In genomic region chr17:2595200-2595599, GRCh38 we compare ENCODE assay signal across 8 cellular contexts. TPM values are rescaled to one million over a fixed set of nuclear protein-coding genes. Genes with fewer than 3 reads are reported as not detected.
A peak's percentile ranks its signal among the peaks of the same experiment; 100 is the strongest.
DNase-seq lines count a peak whose midpoint lies in the region; ATAC-seq and TF ChIP-seq lines count a peak whose summit lies in the region.

No MANE protein-coding gene starts in this region.

- no peak for ATAC-seq in activated naive CD8-positive, alpha-beta T cell treated with anti-CD3 and anti-CD28 coated beads, Interleukin-2, amount 50 U/mL, for 24 hours
- ATAC-seq in right lobe of liver = no peak
- no peak for ATAC-seq in GM18517 (IDR thresholded peaks at IDR 0.05; ENCODE audit: unreplicated experiment)

- TF ChIP-seq CTCF in right lobe of liver (IDR thresholded peaks at IDR 0.05) (no peak), tibial nerve (IDR thresholded peaks at IDR 0.05) (no peak)

- TF ChIP-seq POLR2A in right lobe of liver (IDR thresholded peaks at IDR 0.05) (no peak), tibial nerve (IDR thresholded peaks at IDR 0.05) (no peak)

- peaks cover 44% of the 10 kb centered on the region for H3K4me1 Mint-ChIP-seq in activated T-cell treated with anti-CD3 and anti-CD28 coated beads, Interleukin-2, amount 50 U/mL, for 24 hours (ENCODE audit: low read depth)
- H3K4me1 Mint-ChIP-seq in activated naive CD8-positive, alpha-beta T cell treated with anti-CD3 and anti-CD28 coated beads, Interleukin-2, amount 50 U/mL, for 24 hours = peaks cover 53% of the 10 kb centered on the region

- H3K4me3 ChIP-seq in right lobe of liver (peak overlapping the region; percentile 93 to 97 (median 95)), tibial nerve (peak overlapping the region; percentile 87 to 100 (median 97))

- H3K27me3 ChIP-seq in right lobe of liver (no peaks in the 10 kb centered on the region), tibial nerve (no peaks in the 10 kb centered on the region)

- 8% methylated on average over 4 of the region's 4 CpGs for WGBS in right lobe of liver (ENCODE audit: insufficient coverage, low coverage, low lambda C conversion rate, missing lambda C conversion rate)
- 5 to 6% methylated on average over 4 of the region's 4 CpGs for WGBS in tibial nerve, 2 donors

- H3K9me3 ChIP-seq in right lobe of liver (no peaks in the 10 kb centered on the region), tibial nerve (no peaks in the 10 kb centered on the region)

- peak overlapping the region; percentile 93 for H3K27ac Mint-ChIP-seq in activated T-cell treated with anti-CD3 and anti-CD28 coated beads, Interleukin-2, amount 50 U/mL, for 24 hours
- H3K27ac Mint-ChIP-seq in activated naive CD8-positive, alpha-beta T cell treated with anti-CD3 and anti-CD28 coated beads, Interleukin-2, amount 50 U/mL, for 24 hours = peak overlapping the region; percentile 87

- H3K4me3 Mint-ChIP-seq in activated T-cell treated with anti-CD3 and anti-CD28 coated beads, Interleukin-2, amount 50 U/mL, for 24 hours = peak overlapping the region; percentile 86
- H3K4me3 Mint-ChIP-seq in activated naive CD8-positive, alpha-beta T cell treated with anti-CD3 and anti-CD28 coated beads, Interleukin-2, amount 50 U/mL, for 24 hours = peak overlapping the region; percentile 90

- intact Hi-C loops in right lobe of liver (cut with DNase I) = no loop called here

- H3K9me3 Mint-ChIP-seq in activated T-cell treated with anti-CD3 and anti-CD28 coated beads, Interleukin-2, amount 50 U/mL, for 24 hours = no peaks in the 10 kb centered on the region
- no peaks in the 10 kb centered on the region for H3K9me3 Mint-ChIP-seq in activated naive CD8-positive, alpha-beta T cell treated with anti-CD3 and anti-CD28 coated beads, Interleukin-2, amount 50 U/mL, for 24 hours

- H3K36me3 Mint-ChIP-seq in activated T-cell treated with anti-CD3 and anti-CD28 coated beads, Interleukin-2, amount 50 U/mL, for 24 hours (ENCODE audit: low read depth) = peaks cover 36% of the 10 kb centered on the region
- peaks cover 13% of the 10 kb centered on the region for H3K36me3 Mint-ChIP-seq in activated naive CD8-positive, alpha-beta T cell treated with anti-CD3 and anti-CD28 coated beads, Interleukin-2, amount 50 U/mL, for 24 hours (ENCODE audit: low read depth)

- H3K4me1 ChIP-seq in right lobe of liver (peaks cover 0 to 37% (median 0%) of the 10 kb centered on the region in 4 donors), tibial nerve (peaks cover 0 to 61% (median 32%) of the 10 kb centered on the region in 4 donors)

- no peaks in the 10 kb centered on the region for H3K27me3 Mint-ChIP-seq in activated T-cell treated with anti-CD3 and anti-CD28 coated beads, Interleukin-2, amount 50 U/mL, for 24 hours
- H3K27me3 Mint-ChIP-seq in activated naive CD8-positive, alpha-beta T cell treated with anti-CD3 and anti-CD28 coated beads, Interleukin-2, amount 50 U/mL, for 24 hours = no peaks in the 10 kb centered on the region

- no peak for TF ChIP-seq EP300 in tibial nerve (IDR thresholded peaks at IDR 0.05)

- peak overlapping the region in 1 of 3 donors; percentile 98 for H3K27ac ChIP-seq in right lobe of liver
- H3K27ac ChIP-seq in tibial nerve = peak overlapping the region in 3 of 4 donors; percentile 98 to 100 (median 100)

- H3K36me3 ChIP-seq in right lobe of liver = no peaks in the 10 kb centered on the region
- no peaks in the 10 kb centered on the region for H3K36me3 ChIP-seq in tibial nerve

- no peak for DNase-seq in activated T-cell treated with anti-CD3 and anti-CD28 coated beads, Interleukin-2, amount 50 U/mL, for 24 hours
- DNase-seq in activated T-cell treated with anti-CD3 and anti-CD28 coated beads for 4 hours = no peak
- DNase-seq in activated naive CD8-positive, alpha-beta T cell treated with anti-CD3 and anti-CD28 coated beads, Interleukin-2, amount 50 U/mL, for 24 hours = no peak
- DNase-seq in right lobe of liver = no peak
- no peak for DNase-seq in tibial nerve (ENCODE audit: low spot score in 2 of 2)
- no peak for DNase-seq in epidermal melanocyte (ENCODE audit: insufficient read length, low spot score)
- DNase-seq in COLO668 (lab: John Stamatoyannopoulos, UW; ENCODE audit: unreplicated experiment) = no peak

RNA-seq across cellular contexts. Expression of gene PAFAH1B1, which starts 1.7 kb away (rescaled TPM):
- 10 to 100 TPM; 32.6 to 69.9 (median 42.2) TPM for total RNA-seq in right lobe of liver
- total RNA-seq in tibial nerve = 100 to 1,000 TPM; 105 to 185 (median 139) TPM
